20 cellular contexts compared by ENCODE assay signal in the genomic region with DNA sequence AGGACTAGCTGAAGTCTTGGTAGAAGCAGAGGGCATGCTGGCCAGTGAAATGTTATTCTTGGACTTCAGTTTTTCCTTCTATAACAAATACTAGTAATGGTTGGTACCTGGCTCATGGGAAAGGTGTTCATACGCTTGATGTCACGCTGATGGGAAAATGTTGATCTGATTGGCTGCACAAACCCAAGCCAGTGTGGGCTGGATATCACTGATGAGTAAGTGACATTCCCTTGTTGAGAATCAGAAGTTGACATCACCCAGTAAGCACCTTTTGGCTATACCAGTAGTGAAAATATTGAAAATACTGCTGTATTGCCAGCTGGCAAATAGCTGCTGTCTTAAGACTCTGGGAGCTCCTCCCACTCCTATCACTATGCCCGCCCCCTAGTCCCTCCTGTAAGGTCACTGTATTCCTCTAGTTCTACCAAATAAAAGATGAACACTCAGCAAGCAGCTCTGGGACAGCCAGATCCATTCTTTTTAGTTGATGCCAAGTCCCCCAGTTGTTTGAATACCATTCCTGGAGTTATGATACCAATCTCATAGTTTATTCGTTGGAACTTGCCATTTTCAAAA.
"Had no signal": no experiment of that assay in that cellular context is flagged by ENCODE, and none has a peak within 500 bp of the region (broad histone marks: within the 10 kb centered on the region; RNA-seq: fewer than 3 reads in every experiment).

No MANE protein-coding gene starts in this region.

- ATAC-seq: effector memory CD8-positive, alpha-beta T cell; gastrocnemius medialis; naive thymus-derived CD4-positive, alpha-beta T cell; psoas muscle; sciatic nerve; stimulated activated memory B cell treated with anti-CD40 and anti-IgM and Interleukin-4, amounts not matched to agents 10 μg/mL and 1 μg/mL and 100 μg/mL, for 72 hours had no signal

- FAIRE-seq: kidney had no signal

- H3K27ac Mint-ChIP-seq: dendritic cell treated with granulocyte-macrophage colony-stimulating factor and Interleukin-4, amounts not matched to agents 40 ng/mL and 50 ng/mL, for 4 days; effector memory CD8-positive, alpha-beta T cell; naive thymus-derived CD4-positive, alpha-beta T cell; nephron progenitor cell; stimulated activated memory B cell treated with anti-CD40 and anti-IgM and Interleukin-4, amounts not matched to agents 10 μg/mL and 1 μg/mL and 100 μg/mL, for 72 hours; stimulated activated naive CD8-positive, alpha-beta T cell treated with anti-CD3 and anti-CD28 coated beads, Interleukin-15, Interleukin-2, amounts not matched to agents 100 ng/mL and 50 ng/mL, for 24 hours had no signal

- H3K4me1 ChIP-seq: gastrocnemius medialis, parathyroid adenoma, psoas muscle, spleen, transverse colon had no signal

- H3K27me3 ChIP-seq: gastrocnemius medialis, spleen, transverse colon had no signal

- H3K27ac ChIP-seq: gastrocnemius medialis, parathyroid adenoma, psoas muscle, spleen, thoracic aorta, transverse colon had no signal

- H3K4me3 ChIP-seq: gastrocnemius medialis, psoas muscle, spleen, thoracic aorta, transverse colon had no signal

- H3K79me2 ChIP-seq: parathyroid adenoma had no signal

- H3K9me3 ChIP-seq: gastrocnemius medialis, psoas muscle, spleen, thoracic aorta, transverse colon had no signal

- H3K9me3 Mint-ChIP-seq: dendritic cell treated with granulocyte-macrophage colony-stimulating factor and Interleukin-4, amounts not matched to agents 40 ng/mL and 50 ng/mL, for 4 days; nephron progenitor cell; stimulated activated memory B cell treated with anti-CD40 and anti-IgM and Interleukin-4, amounts not matched to agents 10 μg/mL and 1 μg/mL and 100 μg/mL, for 72 hours; stimulated activated naive CD8-positive, alpha-beta T cell treated with anti-CD3 and anti-CD28 coated beads, Interleukin-15, Interleukin-2, amounts not matched to agents 100 ng/mL and 50 ng/mL, for 24 hours had no signal

- H3K4me3 Mint-ChIP-seq: central memory CD8-positive, alpha-beta T cell; dendritic cell treated with granulocyte-macrophage colony-stimulating factor and Interleukin-4, amounts not matched to agents 40 ng/mL and 50 ng/mL, for 4 days; effector memory CD8-positive, alpha-beta T cell; naive thymus-derived CD4-positive, alpha-beta T cell; nephron progenitor cell; stimulated activated memory B cell treated with anti-CD40 and anti-IgM and Interleukin-4, amounts not matched to agents 10 μg/mL and 1 μg/mL and 100 μg/mL, for 72 hours; stimulated activated naive CD8-positive, alpha-beta T cell treated with anti-CD3 and anti-CD28 coated beads, Interleukin-15, Interleukin-2, amounts not matched to agents 100 ng/mL and 50 ng/mL, for 24 hours had no signal

- DNase-seq: effector memory CD8-positive, alpha-beta T cell; gastrocnemius medialis; glutamatergic neuron; kidney; naive thymus-derived CD4-positive, alpha-beta T cell; nephron progenitor cell; psoas muscle; retina; spleen; stimulated activated CD4-positive, alpha-beta T cell treated with anti-CD3 and anti-CD28 coated beads, Interleukin-15, amount 100 ng/mL, for 24 hours; stimulated activated CD4-positive, alpha-beta T cell treated with anti-CD3 and anti-CD28 coated beads, Interleukin-1b, Interleukin-23, amount 100 ng/mL, for 48 hours; stimulated activated CD4-positive, alpha-beta T cell treated with anti-CD3 and anti-CD28 coated beads, Interleukin-4, amount 100 ng/mL, for 24 hours; transverse colon had no signal

- H3K4me1 Mint-ChIP-seq: central memory CD8-positive, alpha-beta T cell; naive thymus-derived CD4-positive, alpha-beta T cell; stimulated activated memory B cell treated with anti-CD40 and anti-IgM and Interleukin-4, amounts not matched to agents 10 μg/mL and 1 μg/mL and 100 μg/mL, for 72 hours had no signal

- H3K9ac ChIP-seq: parathyroid adenoma had no signal

- H3K27me3 Mint-ChIP-seq: central memory CD8-positive, alpha-beta T cell; effector memory CD8-positive, alpha-beta T cell; stimulated activated memory B cell treated with anti-CD40 and anti-IgM and Interleukin-4, amounts not matched to agents 10 μg/mL and 1 μg/mL and 100 μg/mL, for 72 hours; stimulated activated naive CD8-positive, alpha-beta T cell treated with anti-CD3 and anti-CD28 coated beads, Interleukin-15, Interleukin-2, amounts not matched to agents 100 ng/mL and 50 ng/mL, for 24 hours had no signal

- H3K36me3 ChIP-seq: gastrocnemius medialis, spleen, thoracic aorta, transverse colon had no signal

- H2AFZ ChIP-seq: parathyroid adenoma had no signal
